8 cellular contexts compared by ENCODE assay signal in genomic region chr9:107282268-107282667, GRCh38. TPM values are rescaled to one million over a fixed set of nuclear protein-coding genes. Genes with fewer than 3 reads are reported as not detected.
DNase-seq lines count a peak whose midpoint lies in the region; ATAC-seq, FAIRE-seq and TF ChIP-seq lines count a peak whose summit lies in the region.

No MANE protein-coding gene starts in this region.

- H3K36me3 Mint-ChIP-seq in activated naive CD8-positive, alpha-beta T cell, result peaks cover 2% of the 10 kb centered on the region

- H3K4me1 ChIP-seq in keratinocyte (ENCODE audit: control insufficient read depth, extremely low read depth, insufficient read depth, low read length) (peaks cover 34% of the 10 kb centered on the region), thymus (ENCODE audit: control insufficient read depth, insufficient read depth, low read length) (peaks cover 3% of the 10 kb centered on the region)

- no peaks in the 10 kb centered on the region for H3K27me3 Mint-ChIP-seq in activated naive CD8-positive, alpha-beta T cell

- no peak for TF ChIP-seq CTCF in GM12865 (IDR thresholded peaks at IDR 0.05; ENCODE audit: insufficient read depth, low read depth, low read length, missing control alignments)
- TF ChIP-seq CTCF in keratinocyte (optimal IDR thresholded peaks at IDR 0.05 in 1 of 3, IDR thresholded peaks at IDR 0.05 in 1 of 3, conservative IDR thresholded peaks at IDR 0.05 in 1 of 3; ENCODE audit: extremely low read depth in 1 of 3, insufficient read depth in 2 of 3, low read length in 3 of 3), result no peak

- peaks cover 34% of the 10 kb centered on the region for H3K4me1 Mint-ChIP-seq in activated naive CD8-positive, alpha-beta T cell (ENCODE audit: low read depth)

- DNase-seq in GM12865 (ENCODE audit: low read depth) (no peak), keratinocyte (ENCODE audit: low read depth, low spot score) (no peak), iPS-NIHi11 (ENCODE audit: low spot score) (no peak), GM12892 (ENCODE audit: insufficient read length) (no peak)
- DNase-seq in activated CD8-positive, alpha-beta memory T cell treated with anti-CD3 and anti-CD28 coated beads, Interleukin-2, amount 50 U/mL, for 48 hours, result no peak

- H3K36me3 ChIP-seq in keratinocyte (ENCODE audit: control insufficient read depth in 2 of 2, extremely low read depth in 1 of 2, insufficient read depth in 2 of 2, low read length in 2 of 2) (no peaks in the 10 kb centered on the region), thymus (ENCODE audit: control insufficient read depth, insufficient read depth) (no peaks in the 10 kb centered on the region)

- FAIRE-seq in keratinocyte (lab: Jason Lieb, UNC) (no peak), GM12892 (lab: Jason Lieb, UNC) (no peak)

- dilution Hi-C loops in keratinocyte (cut with MboI; ENCODE audit: extremely low pct_ligation_motif_present, low sequenced_read_pairs), result no loop called here

- peak overlapping the region; percentile 73 for H3K4me2 ChIP-seq in keratinocyte (ENCODE audit: control insufficient read depth, extremely low read depth, insufficient read depth, low read depth, low read length)

- WGBS in thymus, result 5% methylated on average over 9 of the region's 9 CpGs

- H3K27ac Mint-ChIP-seq in activated naive CD8-positive, alpha-beta T cell, result peak overlapping the region; percentile 81

- H3K4me3 Mint-ChIP-seq in activated naive CD8-positive, alpha-beta T cell, result peak overlapping the region; percentile 88

- H3K27me3 ChIP-seq in keratinocyte (ENCODE audit: control insufficient read depth, extremely low read depth, insufficient read depth, low read length) (no peaks in the 10 kb centered on the region), thymus (ENCODE audit: control insufficient read depth, insufficient read depth) (no peaks in the 10 kb centered on the region)

- ATAC-seq in HG03064 (IDR thresholded peaks at IDR 0.05; ENCODE audit: low read depth, unreplicated experiment), result peak; percentile 1

- H3K9ac ChIP-seq in keratinocyte (ENCODE audit: control insufficient read depth, extremely low read depth, insufficient read depth, low read length), result peak overlapping the region; percentile 98

- no peaks in the 10 kb centered on the region for H3K9me3 Mint-ChIP-seq in activated naive CD8-positive, alpha-beta T cell (ENCODE audit: low read depth)

- H2AFZ ChIP-seq in keratinocyte (ENCODE audit: control insufficient read depth, low read length), result peak overlapping the region; percentile 48

- peaks cover 42% of the 10 kb centered on the region for H3K79me2 ChIP-seq in keratinocyte (ENCODE audit: control insufficient read depth, insufficient read depth, low read length)

- peak overlapping the region; percentile 73 for H3K27ac ChIP-seq in keratinocyte (ENCODE audit: control insufficient read depth, insufficient read depth, low read length)
- peak overlapping the region; percentile 47 for H3K27ac ChIP-seq in thymus (ENCODE audit: low read depth)

- TF ChIP-seq POLR2A in GM12892 (IDR thresholded peaks at IDR 0.05; ENCODE audit: low read depth, low read length), result no peak

- H3K4me3 ChIP-seq in GM12865 (ENCODE audit: low read depth, low read length), result peak overlapping the region; percentile 65
- peak overlapping the region; percentile 37 to 67 (median 56) for H3K4me3 ChIP-seq in keratinocyte (ENCODE audit: control insufficient read depth in 2 of 3, extremely low read depth in 1 of 3, insufficient read depth in 2 of 3, low read depth in 1 of 3, low read length in 3 of 3)
- peak overlapping the region; percentile 98 for H3K4me3 ChIP-seq in thymus (ENCODE audit: low read length)

- peaks cover 2% of the 10 kb centered on the region for H3K9me1 ChIP-seq in keratinocyte (ENCODE audit: control insufficient read depth, extremely low read depth, insufficient read depth, low read length)

- no peaks in the 10 kb centered on the region for H3K9me3 ChIP-seq in keratinocyte (ENCODE audit: control insufficient read depth, low read depth, low read length)
- H3K9me3 ChIP-seq in thymus (ENCODE audit: control insufficient read depth), result no peaks in the 10 kb centered on the region

- peaks cover 29% of the 10 kb centered on the region for H4K20me1 ChIP-seq in keratinocyte (ENCODE audit: control insufficient read depth, extremely low read depth, insufficient read depth, low read length)

RNA-seq across cellular contexts. Expression of gene RAD23B, which starts 0.8 kb away (rescaled TPM):
- polyA plus RNA-seq in keratinocyte, result 141 to 253 TPM (median 168 TPM) in 3 replicates
- 60.5 TPM for polyA plus RNA-seq in keratinocyte (2011; ENCODE audit: low read depth)
- polyA plus RNA-seq in keratinocyte (2011; cell fraction: cytosol; rRNA removed), result 178 and 247 TPM in 2 replicates
- 110 and 116 TPM in 2 replicates for polyA plus RNA-seq in keratinocyte (2011; cell fraction: nucleus; rRNA removed)
- 81.0 and 118 TPM in 2 replicates for polyA plus RNA-seq in keratinocyte (2012; ENCODE audit: low replicate concordance)
- polyA minus RNA-seq in keratinocyte, result 132 to 176 TPM (median 171 TPM) in 3 replicates
- 148 TPM for polyA minus RNA-seq in keratinocyte (2011; cell fraction: cytosol; rRNA and poly(A)+ RNA removed)
- polyA minus RNA-seq in keratinocyte (2011; cell fraction: nucleus; rRNA and poly(A)+ RNA removed), result 37.1 and 63.4 TPM in 2 replicates
- 51.4 TPM for polyA plus RNA-seq in thymus
- 76.7 TPM for polyA plus RNA-seq in GM12892 (2012; ENCODE audit: missing spikeins)
